Comparison of ENCODE assay signal across 9 cellular contexts in genomic region chrX:6283826-6284225, GRCh38. TPM values are rescaled to one million over a fixed set of nuclear protein-coding genes. Genes with fewer than 3 reads are reported as not detected.
"Had no signal": no experiment of that assay in that cellular context is flagged by ENCODE, and none has a peak within 500 bp of the region (broad histone marks: within the 10 kb centered on the region; RNA-seq: fewer than 3 reads in every experiment).

No MANE protein-coding gene starts in this region.

- DNase-seq: GDM1, GF-D8 had no signal

- ATAC-seq: GM12878 had no signal

- H3K4me3 ChIP-seq: GM12878 had no signal

- FAIRE-seq: G401.6, GM12878, GM12891, GM12892, GM18507, GM19239 had no signal

RNA-seq across cellular contexts. Expression of gene NLGN4X, which starts 55.2 kb away (rescaled TPM):
- total RNA-seq: G401 had no signal
